Comparison of ENCODE assay signal across 9 cellular contexts in genomic region chr3:143040264-143040879, GRCh38. TPM values are rescaled to one million over a fixed set of nuclear protein-coding genes. Genes with fewer than 3 reads are reported as not detected.
DNase-seq lines count a peak whose midpoint lies in the region; ATAC-seq, FAIRE-seq and TF ChIP-seq lines count a peak whose summit lies in the region.
"Had no signal": no experiment of that assay in that cellular context is flagged by ENCODE, and none has a peak within 500 bp of the region (broad histone marks: within the 10 kb centered on the region; RNA-seq: fewer than 3 reads in every experiment).

No MANE protein-coding gene starts in this region.

- peak; percentile 51 for TF ChIP-seq RAD21 in neural cell (conservative IDR thresholded peaks at IDR 0.05)

- TF ChIP-seq POLR2A in NB4 (IDR thresholded peaks at IDR 0.05; ENCODE audit: extremely low read depth, insufficient read length): no peak

- ATAC-seq in activated CD8-positive, alpha-beta memory T cell treated with anti-CD3 and anti-CD28 coated beads, Interleukin-2, amount 10 ng/mL, durations not matched to agents 7 days and 5 days: no peak

- no peaks in the 10 kb centered on the region for H3K9me3 Mint-ChIP-seq in activated CD8-positive, alpha-beta memory T cell treated with anti-CD3 and anti-CD28 coated beads, Interleukin-2, amount 10 ng/mL, durations not matched to agents 7 days and 5 days (ENCODE audit: low read depth)

- peak; percentile 45 for DNase-seq in NB4 (ENCODE audit: low read depth)
- DNase-seq in mammary epithelial cell: peak; percentile 7
- no peak for DNase-seq in retina
- DNase-seq in activated CD8-positive, alpha-beta memory T cell treated with anti-CD3 and anti-CD28 coated beads, Interleukin-2, amount 10 ng/mL, durations not matched to agents 7 days and 5 days: no peak
- DNase-seq in stimulated activated naive CD4-positive, alpha-beta T cell treated with Interleukin-2 at 50 U/mL for 16 hours (lab: John Stamatoyannopoulos, UW): no peak
- no peak for DNase-seq in head of caudate nucleus
- DNase-seq: activated gamma-delta T cell had no signal

- in situ Hi-C loops in mammary epithelial cell (cut with MboI; ENCODE audit: low sequenced_read_pairs in 2 of 2): no loop called here

- intact Hi-C loops in mammary epithelial cell (cut with micrococcal nuclease) (no loop called here), head of caudate nucleus (cut with DNase I) (no loop called here)

- FAIRE-seq in G401.6 (lab: Jason Lieb, UNC): peak; percentile 97

- TF ChIP-seq EP300 in neural cell (conservative IDR thresholded peaks at IDR 0.05; ENCODE audit: poor library complexity, severe bottlenecking): no peak

- H3K79me2 ChIP-seq in mammary epithelial cell (ENCODE audit: insufficient read depth, low read length) (peaks cover 10% of the 10 kb centered on the region), neural cell (replicated peaks; ENCODE audit: insufficient read depth, low read length) (no peaks in the 10 kb centered on the region)

- no peak overlapping the region for H3K27ac Mint-ChIP-seq in activated CD8-positive, alpha-beta memory T cell treated with anti-CD3 and anti-CD28 coated beads, Interleukin-2, amount 10 ng/mL, durations not matched to agents 7 days and 5 days

- H3K9me2 ChIP-seq in neural cell (ENCODE audit: insufficient read depth, low read length): no peaks in the 10 kb centered on the region

- H3K27me3 ChIP-seq in mammary epithelial cell (ENCODE audit: insufficient read depth, low read length): no peaks in the 10 kb centered on the region
- no peaks in the 10 kb centered on the region for H3K27me3 ChIP-seq in neural cell (ENCODE audit: insufficient read depth, low read depth, low read length)

- no peak overlapping the region for H3K4me2 ChIP-seq in mammary epithelial cell (ENCODE audit: insufficient read depth, low read depth, low read length)
- no peak overlapping the region for H3K4me2 ChIP-seq in neural cell (ENCODE audit: low read length)

- peaks cover 47% of the 10 kb centered on the region for H3K36me3 Mint-ChIP-seq in activated CD8-positive, alpha-beta memory T cell treated with anti-CD3 and anti-CD28 coated beads, Interleukin-2, amount 10 ng/mL, durations not matched to agents 7 days and 5 days

- H3K4me1 Mint-ChIP-seq in activated CD8-positive, alpha-beta memory T cell treated with anti-CD3 and anti-CD28 coated beads, Interleukin-2, amount 10 ng/mL, durations not matched to agents 7 days and 5 days: peaks cover 15% of the 10 kb centered on the region

- no TSS peak for BruUV-seq in mammary epithelial cell (replicated peaks; lab: Mats Ljungman, UMichigan)

- dilution Hi-C loops in mammary epithelial cell (cut with HindIII; ENCODE audit: low sequenced_read_pairs): no loop called here

- no peak overlapping the region for H3K9ac ChIP-seq in mammary epithelial cell (ENCODE audit: insufficient read depth, low read length)
- no peak overlapping the region for H3K9ac ChIP-seq in neural cell (ENCODE audit: low read length)

- no peak overlapping the region for H3K4me3 Mint-ChIP-seq in activated CD8-positive, alpha-beta memory T cell treated with anti-CD3 and anti-CD28 coated beads, Interleukin-2, amount 10 ng/mL, durations not matched to agents 7 days and 5 days

- H3F3A ChIP-seq in neural cell (ENCODE audit: insufficient read depth, low read length, poor library complexity, severe bottlenecking): no peaks in the 10 kb centered on the region

- H3K4me3 ChIP-seq in NB4 (ENCODE audit: low read depth, low read length) (no peak overlapping the region), mammary epithelial cell (replicated peaks in 1 of 3; ENCODE audit: insufficient read depth in 1 of 3, low read depth in 2 of 3, low read length in 3 of 3) (no peak overlapping the region), neural cell (ENCODE audit: low read length) (no peak overlapping the region)

- CTCF ChIA-PET in mammary epithelial cell (lab: Charles Lee; ENCODE audit: low non-redundant PET): interaction anchor here (0.6 to 0.9 kb wide), 4 partner anchors 95 to 943 kb away, joined by 4 to 8 read pairs (median 6); no protein-coding TSS in a partner anchor
- CTCF ChIA-PET in activated CD8-positive, alpha-beta memory T cell treated with anti-CD3 and anti-CD28 coated beads, Interleukin-2, amount 10 ng/mL, durations not matched to agents 7 days and 5 days (lab: Charles Lee): interaction anchor here (0.9 to 1.3 kb wide), 5 partner anchors 9 to 48 kb away, joined by 3 to 9 read pairs (median 3); partner anchors contain the start of gene U2SURP

- H3K27ac ChIP-seq in mammary epithelial cell (ENCODE audit: insufficient read depth, low read depth, low read length) (no peak overlapping the region), neural cell (ENCODE audit: low read length) (no peak overlapping the region)

- H4K20me1 ChIP-seq in mammary epithelial cell (ENCODE audit: insufficient read depth, low read length) (no peaks in the 10 kb centered on the region), neural cell (ENCODE audit: insufficient read depth) (no peaks in the 10 kb centered on the region)

- H3K4me1 ChIP-seq in mammary epithelial cell (ENCODE audit: insufficient read depth, low read length): no peaks in the 10 kb centered on the region

- H2AFZ ChIP-seq in mammary epithelial cell (ENCODE audit: low read depth, low read length): no peak overlapping the region
- H2AFZ ChIP-seq in neural cell (ENCODE audit: low read depth, low read length): no peak overlapping the region

- H3K27me3 Mint-ChIP-seq in activated CD8-positive, alpha-beta memory T cell treated with anti-CD3 and anti-CD28 coated beads, Interleukin-2, amount 10 ng/mL, durations not matched to agents 7 days and 5 days: no peaks in the 10 kb centered on the region

- H3K9me3 ChIP-seq in mammary epithelial cell (replicated peaks; ENCODE audit: insufficient read depth, low read length): no peaks in the 10 kb centered on the region
- H3K9me3 ChIP-seq in neural cell (ENCODE audit: low read length): no peaks in the 10 kb centered on the region

- peaks cover 32% of the 10 kb centered on the region for H3K36me3 ChIP-seq in mammary epithelial cell (ENCODE audit: insufficient read depth, low read length)
- H3K36me3 ChIP-seq in neural cell (ENCODE audit: insufficient read depth, low read length): peaks cover 13% of the 10 kb centered on the region

- TF ChIP-seq CTCF in NB4 (IDR thresholded peaks at IDR 0.05; ENCODE audit: low read depth, low read length): peak; percentile 11
- TF ChIP-seq CTCF in mammary epithelial cell (conservative IDR thresholded peaks at IDR 0.05 in 1 of 2, IDR thresholded peaks at IDR 0.05 in 1 of 2; ENCODE audit: extremely low read depth in 1 of 2, insufficient read depth in 1 of 2, low read depth in 1 of 2, low read length in 2 of 2): peak; percentile 27 to 55
- peak; percentile 64 for TF ChIP-seq CTCF in neural cell (IDR thresholded peaks at IDR 0.05; ENCODE audit: poor library complexity, severe bottlenecking)

- 77% methylated on average over 3 of the region's 3 CpGs for whole genome bisulfite sequencing in mammary epithelial cell (ENCODE audit: low coverage, missing lambda C conversion rate)

TF ChIP-seq in neural cell, 6 proteins besides CTCF, POLR2A, EP300 and RAD21:
- TF ChIP-seq SMC3 (conservative IDR thresholded peaks at IDR 0.05; ENCODE audit: poor library complexity) (peak; percentile 64), REST (IDR thresholded peaks at IDR 0.05; ENCODE audit: borderline replicate concordance) (no peak), EZH2 (IDR thresholded peaks at IDR 0.05; ENCODE audit: borderline replicate concordance, insufficient read depth, low read length, poor library complexity, severe bottlenecking) (no peak)

RNA-seq across cellular contexts. Expression of gene U2SURP, which starts 39.0 kb away (rescaled TPM):
- total RNA-seq in mammary epithelial cell: 100 to 1,000 TPM in 1 of 2 donors, 10 to 100 TPM in 1; 76.7 to 122 TPM
- 36.1 TPM for polyA plus RNA-seq in mammary epithelial cell
- polyA minus RNA-seq in mammary epithelial cell: 17.1 TPM
- 139 and 159 TPM in 2 replicates for polyA plus RNA-seq in neural cell
- 204 and 254 TPM in 2 replicates for polyA minus RNA-seq in neural cell
- 100 to 1,000 TPM; 155 to 163 TPM for total RNA-seq in activated CD8-positive, alpha-beta memory T cell treated with anti-CD3 and anti-CD28 coated beads, Interleukin-2, amount 10 ng/mL, durations not matched to agents 7 days and 5 days

Comparison
In these comparisons a context has a peak if more than half of its experiments do, and no peak if none do; other contexts are left out.
1. DNase-seq: peak in NB4 (single experiment) and mammary epithelial cell (single experiment); none in retina (single experiment), activated CD8-positive, alpha-beta memory T cell treated with anti-CD3 and anti-CD28 coated beads, Interleukin-2, amount 10 ng/mL, durations not matched to agents 7 days and 5 days (single experiment), stimulated activated naive CD4-positive, alpha-beta T cell treated with Interleukin-2 at 50 U/mL for 16 hours (single experiment) and head of caudate nucleus (0 of 42).
2. CTCF ChIP-seq: peak in every context shown above with its lines; median percentile 64 in neural cell; 41 in mammary epithelial cell; 11 in NB4.